Comparison of ENCODE assay signal across 9 cellular contexts in genomic region chr11:10455637-10456487, GRCh38.
DNase-seq lines count a peak whose midpoint lies in the region; ATAC-seq and TF ChIP-seq lines count a peak whose summit lies in the region.
"Had no signal": no experiment of that assay in that cellular context is flagged by ENCODE, and none has a peak within 500 bp of the region (broad histone marks: within the 10 kb centered on the region; RNA-seq: fewer than 3 reads in every experiment).

No MANE protein-coding gene starts in this region.

- no peaks in the 10 kb centered on the region for H3K9me3 Mint-ChIP-seq in dendritic cell treated with granulocyte-macrophage colony-stimulating factor and Interleukin-4, amounts not matched to agents 40 ng/mL and 50 ng/mL, for 4 days

- H3K36me3 Mint-ChIP-seq in dendritic cell treated with granulocyte-macrophage colony-stimulating factor and Interleukin-4, amounts not matched to agents 40 ng/mL and 50 ng/mL, for 4 days (ENCODE audit: low read depth): peaks cover 15% of the 10 kb centered on the region

- H3K4me1 Mint-ChIP-seq in dendritic cell treated with granulocyte-macrophage colony-stimulating factor and Interleukin-4, amounts not matched to agents 40 ng/mL and 50 ng/mL, for 4 days (ENCODE audit: low read depth): peaks cover 81% of the 10 kb centered on the region

- H3K4me3 ChIP-seq in AG04449 (ENCODE audit: low read depth, low read length): peak overlapping the region; percentile 50
- H3K4me3 ChIP-seq: HAP-1 had no signal

- no peak for TF ChIP-seq CTCF in AG04449 (IDR thresholded peaks at IDR 0.05; ENCODE audit: insufficient read depth, low read length, missing control alignments)

- POLR2A ChIA-PET in AG04449 (lab: Yijun Ruan, JAX): no interaction called here

- peak; percentile 38 for ATAC-seq in GM18861 (IDR thresholded peaks at IDR 0.05; ENCODE audit: unreplicated experiment)
- ATAC-seq in HG03060 (IDR thresholded peaks at IDR 0.05; ENCODE audit: low read depth, unreplicated experiment): peak; percentile 31

- peak overlapping the region; percentile 89 for H3K27ac Mint-ChIP-seq in dendritic cell treated with granulocyte-macrophage colony-stimulating factor and Interleukin-4, amounts not matched to agents 40 ng/mL and 50 ng/mL, for 4 days

- peak overlapping the region; percentile 89 for H3K4me3 Mint-ChIP-seq in dendritic cell treated with granulocyte-macrophage colony-stimulating factor and Interleukin-4, amounts not matched to agents 40 ng/mL and 50 ng/mL, for 4 days

- DNase-seq in AG04449 (ENCODE audit: low read depth, low spot score) (peak; percentile 36), NCI-H2227 (lab: John Stamatoyannopoulos, UW; ENCODE audit: unreplicated experiment) (peak; percentile 42), middle frontal gyrus (ENCODE audit: extremely low spot score, low spot score) (peak; percentile 29)
- DNase-seq in activated CD4-positive, alpha-beta T cell treated with anti-CD3 and anti-CD28 coated beads for 48 hours: peak; percentile 86
- peak; percentile 54 to 65 for DNase-seq in stimulated activated CD8-positive, alpha-beta memory T cell treated with anti-CD3 and anti-CD28 coated beads, Interleukin-2, amount 100 ng/mL, for 48 hours (ENCODE audit: low read depth in 2 of 2)

- intact Hi-C loops in dendritic cell treated with granulocyte-macrophage colony-stimulating factor and Interleukin-4, amounts not matched to agents 40 ng/mL and 50 ng/mL, for 4 days (cut with micrococcal nuclease): loop anchor here (2.0 to 5.0 kb wide), 2 partner anchors 17 to 46 kb away; no protein-coding TSS in a partner anchor

- H3K27me3 Mint-ChIP-seq in dendritic cell treated with granulocyte-macrophage colony-stimulating factor and Interleukin-4, amounts not matched to agents 40 ng/mL and 50 ng/mL, for 4 days: no peaks in the 10 kb centered on the region

- CTCF ChIA-PET in AG04449 (lab: Yijun Ruan, JAX): interaction anchor here (1.0 to 1.8 kb wide), 10 partner anchors 8 to 199 kb away, joined by 3 to 9 read pairs (median 4); partner anchors contain the start of gene RNF141

Comparison
In these comparisons a context has a peak if more than half of its experiments do, and no peak if none do; other contexts are left out.
1. Peak in every context shown above with its lines: DNase-seq, ATAC-seq and H3K4me3 ChIP-seq.
2. DNase-seq: peak in every context shown above with its lines; median percentile 86 in activated CD4-positive, alpha-beta T cell treated with anti-CD3 and anti-CD28 coated beads for 48 hours; 60 in stimulated activated CD8-positive, alpha-beta memory T cell treated with anti-CD3 and anti-CD28 coated beads, Interleukin-2, amount 100 ng/mL, for 48 hours; 42 in NCI-H2227; 36 in AG04449; 29 in middle frontal gyrus.